Comparison of ENCODE assay signal across 10 cellular contexts in genomic region chr6:42099340-42100028, GRCh38.
DNase-seq lines count a peak whose midpoint lies in the region; ATAC-seq and TF ChIP-seq lines count a peak whose summit lies in the region.
"Had no signal": no experiment of that assay in that cellular context is flagged by ENCODE, and none has a peak within 500 bp of the region (broad histone marks: within the 10 kb centered on the region; RNA-seq: fewer than 3 reads in every experiment).

No MANE protein-coding gene starts in this region.

- H3K9me3 ChIP-seq in iPS-15b (ENCODE audit: control insufficient read depth, insufficient read depth, low read length) = no peaks in the 10 kb centered on the region

- H3K27me3 Mint-ChIP-seq in stimulated activated naive B cell treated with anti-CD40 and anti-IgM and Interleukin-4, amounts not matched to agents 10 μg/mL and 1 μg/mL and 100 μg/mL, for 72 hours = peaks cover 12 to 17% of the 10 kb centered on the region in 2 donors

- no peak for TF ChIP-seq CTCF in VCaP (conservative IDR thresholded peaks at IDR 0.05)

- no peak overlapping the region for H3K4me3 Mint-ChIP-seq in stimulated activated naive B cell treated with anti-CD40 and anti-IgM and Interleukin-4, amounts not matched to agents 10 μg/mL and 1 μg/mL and 100 μg/mL, for 72 hours

- no peak for ATAC-seq in stimulated activated naive B cell treated with anti-CD40 and anti-IgM and Interleukin-4, amounts not matched to agents 10 μg/mL and 1 μg/mL and 100 μg/mL, for 72 hours (replicated peaks)
- no peak for ATAC-seq in GM21528 (IDR thresholded peaks at IDR 0.05; ENCODE audit: low FRiP score, unreplicated experiment)
- ATAC-seq in GM18858 (IDR thresholded peaks at IDR 0.05; ENCODE audit: unreplicated experiment) = no peak

- peaks cover 7% of the 10 kb centered on the region for H3K4me1 ChIP-seq in iPS-15b (ENCODE audit: control insufficient read depth, insufficient read depth, low read length)

- no peaks in the 10 kb centered on the region for H3K9me3 Mint-ChIP-seq in stimulated activated naive B cell treated with anti-CD40 and anti-IgM and Interleukin-4, amounts not matched to agents 10 μg/mL and 1 μg/mL and 100 μg/mL, for 72 hours

- peaks cover 7% of the 10 kb centered on the region for H3K36me3 ChIP-seq in iPS-15b (ENCODE audit: control insufficient read depth, insufficient read depth, low read length)

- peaks cover 7 to 9% of the 10 kb centered on the region in 2 donors for H3K4me1 Mint-ChIP-seq in stimulated activated naive B cell treated with anti-CD40 and anti-IgM and Interleukin-4, amounts not matched to agents 10 μg/mL and 1 μg/mL and 100 μg/mL, for 72 hours

- peak overlapping the region; percentile 2 for H3K27ac Mint-ChIP-seq in stimulated activated naive B cell treated with anti-CD40 and anti-IgM and Interleukin-4, amounts not matched to agents 10 μg/mL and 1 μg/mL and 100 μg/mL, for 72 hours

- no peak overlapping the region for H3K4me3 ChIP-seq in iPS-15b (ENCODE audit: low read depth, low read length)

- H3K27me3 ChIP-seq in iPS-15b (ENCODE audit: control insufficient read depth, insufficient read depth, low read length) = peaks cover 22% of the 10 kb centered on the region

- H3K27ac ChIP-seq in VCaP = peak overlapping the region; percentile 30; the same call in 1 of the 2 replicates

- H3K9ac ChIP-seq in iPS-15b (ENCODE audit: low read depth, low read length) = peak overlapping the region; percentile 54

- DNase-seq in activated CD4-positive, alpha-beta T cell treated with anti-CD3 and anti-CD28 coated beads for 48 hours = peak; percentile 52
- no peak for DNase-seq in activated CD4-positive, alpha-beta T cell treated with anti-CD3 and anti-CD28 coated beads, Interleukin-2, amount 50 U/mL, for 1 hour
- DNase-seq in stimulated activated naive B cell treated with anti-CD40 and anti-IgM and Interleukin-4, amounts not matched to agents 10 μg/mL and 1 μg/mL and 100 μg/mL, for 72 hours = no peak
- no peak for DNase-seq in Kasumi-1 (lab: John Stamatoyannopoulos, UW)
- DNase-seq: aorta; NK-92 treated with Interleukin-12 subunit alpha and Interleukin-12 subunit beta, amount 100 ng/mL, for 24 hours had no signal

- no peaks in the 10 kb centered on the region for H3K36me3 Mint-ChIP-seq in stimulated activated naive B cell treated with anti-CD40 and anti-IgM and Interleukin-4, amounts not matched to agents 10 μg/mL and 1 μg/mL and 100 μg/mL, for 72 hours
